24 cellular contexts compared by ENCODE assay signal in genomic region chr2:224432003-224432574, GRCh38. TPM values are rescaled to one million over a fixed set of nuclear protein-coding genes. Genes with fewer than 3 reads are reported as not detected.
"Had no signal": no experiment of that assay in that cellular context is flagged by ENCODE, and none has a peak within 500 bp of the region (broad histone marks: within the 10 kb centered on the region; RNA-seq: fewer than 3 reads in every experiment).

No MANE protein-coding gene starts in this region.

- H3K9me3 ChIP-seq: adrenal gland, transverse colon, vagina had no signal

- H3K27me3 ChIP-seq: adrenal gland, right atrium auricular region, transverse colon, vagina had no signal

- ATAC-seq: left lobe of liver; stimulated activated naive CD8-positive, alpha-beta T cell treated with anti-CD3 and anti-CD28 coated beads, Interleukin-15, Interleukin-2, amounts not matched to agents 100 U/mL and 50 U/mL, for 24 hours had no signal

- H3K27ac ChIP-seq: adrenal gland, right atrium auricular region, transverse colon, vagina, WERI-Rb-1 had no signal

- H3K4me3 Mint-ChIP-seq: dendritic cell treated with granulocyte-macrophage colony-stimulating factor and Interleukin-4, amounts not matched to agents 40 ng/mL and 50 ng/mL, for 4 days; nephron progenitor cell; T-helper 1 cell treated with Interleukin-12 subunit alpha and Interleukin-12 subunit beta and Interleukin-4 antibody, amounts not matched to agents 30 μg/mL and 1 μg/mL, for 36 hours had no signal

- H3K27ac Mint-ChIP-seq: dendritic cell treated with granulocyte-macrophage colony-stimulating factor and Interleukin-4, amounts not matched to agents 40 ng/mL and 50 ng/mL, for 4 days; nephron progenitor cell; T-helper 1 cell treated with Interleukin-12 subunit alpha and Interleukin-12 subunit beta and Interleukin-4 antibody, amounts not matched to agents 30 μg/mL and 1 μg/mL, for 36 hours had no signal

- H3K9me3 Mint-ChIP-seq: T-helper 1 cell treated with Interleukin-12 subunit alpha and Interleukin-12 subunit beta and Interleukin-4 antibody, amounts not matched to agents 30 μg/mL and 1 μg/mL, for 36 hours had no signal

- DNase-seq: activated CD4-positive, alpha-beta T cell treated with anti-CD3 and anti-CD28 coated beads, Interleukin-2, amount 50 U/mL, for 1 hour; activated CD8-positive, alpha-beta memory T cell treated with anti-CD3 and anti-CD28 coated beads for 24 hours; activated CD8-positive, alpha-beta memory T cell treated with anti-CD3 and anti-CD28 coated beads, Interleukin-2, amount 50 U/mL, for 48 hours; activated effector memory CD4-positive, alpha-beta T cell treated with anti-CD3 and anti-CD28 coated beads, Interleukin-2, amount 50 U/mL, for 16 hours; activated T-cell treated with anti-CD3 and anti-CD28 coated beads, Interleukin-2, amount 50 U/mL, for 48 hours; adrenal gland; effector CD8-positive, alpha-beta T cell; foreskin melanocyte; islet precursor cell; midbrain; nephron progenitor cell; occipital lobe; stimulated activated naive CD8-positive, alpha-beta T cell treated with anti-CD3 and anti-CD28 coated beads, Interleukin-15, Interleukin-2, amounts not matched to agents 100 U/mL and 50 U/mL, for 24 hours; substantia nigra; transverse colon; WERI-Rb-1 had no signal

- H3K27me3 Mint-ChIP-seq: dendritic cell treated with granulocyte-macrophage colony-stimulating factor and Interleukin-4, amounts not matched to agents 40 ng/mL and 50 ng/mL, for 4 days had no signal

- H3K4me1 ChIP-seq: adrenal gland, right atrium auricular region, transverse colon, vagina had no signal

- H3K4me3 ChIP-seq: adrenal gland, right atrium auricular region, transverse colon, vagina had no signal

- H3K36me3 ChIP-seq: adrenal gland, right atrium auricular region, transverse colon, vagina, WERI-Rb-1 had no signal

RNA-seq across cellular contexts. Expression of gene FAM124B, which starts 30.2 kb away (rescaled TPM):
- total RNA-seq: astrocyte, chondrocyte, fibroblast of lung had no signal
- polyA plus RNA-seq: fibroblast of lung had no signal
